In genomic region chr9:4489919-4490704, GRCh38 we compare ENCODE assay signal across 8 cellular contexts. TPM values are rescaled to one million over a fixed set of nuclear protein-coding genes. Genes with fewer than 3 reads are reported as not detected.
DNase-seq lines count a peak whose midpoint lies in the region; ATAC-seq and TF ChIP-seq lines count a peak whose summit lies in the region.

Gene SLC1A1, plus strand, starts transcription at chr9:4490468. Its CDS starts 212 bp downstream, at chr9:4490680.

- H3K4me2 ChIP-seq in IMR-90 (ENCODE audit: low read depth, low read length) = peak within 1 kb of the TSS; percentile 94

- TF ChIP-seq POLR2A in IMR-90 (IDR thresholded peaks at IDR 0.05; ENCODE audit: low read depth, low read length) = no peak

- H3K14ac ChIP-seq in IMR-90 (replicated peaks; ENCODE audit: low read depth, low read length) = no peak within 1 kb of the TSS

- TF ChIP-seq RAD21 in IMR-90 (IDR thresholded peaks at IDR 0.05; ENCODE audit: low read length) = no peak

- H3K27ac ChIP-seq in IMR-90 (ENCODE audit: insufficient read depth, low read length) = no peak within 1 kb of the TSS; the same call in 1 of the 2 replicates
- peak within 1 kb of the TSS; percentile 66 for H3K27ac ChIP-seq in duodenal mucosa (ENCODE audit: low read depth, low read length)
- peak within 1 kb of the TSS; percentile 78 for H3K27ac ChIP-seq in lower lobe of right lung

- H3K4me1 ChIP-seq in IMR-90 (ENCODE audit: control insufficient read depth, insufficient read depth, low read length) = peaks cover 3% of the 10 kb centered on the region; the same call in 1 of the 2 replicates
- peaks cover 3 to 16% of the 10 kb centered on the region in 2 donors for H3K4me1 ChIP-seq in duodenal mucosa (ENCODE audit: control insufficient read depth in 1 of 2, insufficient read depth in 2 of 2, low read length in 2 of 2)
- H3K4me1 ChIP-seq in lower lobe of right lung = peaks cover 18% of the 10 kb centered on the region

- CTCF ChIA-PET in IMR-90 (lab: Yijun Ruan, JAX) = interaction anchor here (0.6 to 1.1 kb wide), 3 partner anchors 15 to 1272 kb away, joined by 3 read pairs; no protein-coding TSS in a partner anchor

- peaks cover 0 to 4% of the 10 kb centered on the region in 2 donors for H3K36me3 Mint-ChIP-seq in stimulated activated naive B cell treated with anti-CD40 and anti-IgM and Interleukin-4, amounts not matched to agents 10 μg/mL and 1 μg/mL and 100 μg/mL, for 72 hours

- no peak within 1 kb of the TSS; the same call in 1 of the 2 replicates for H4K5ac ChIP-seq in IMR-90 (ENCODE audit: low read depth, low read length)

- H3K18ac ChIP-seq in IMR-90 (ENCODE audit: low read depth, low read length) = no peak within 1 kb of the TSS

- peak within 1 kb of the TSS; percentile 90 for H2AFZ ChIP-seq in IMR-90 (replicated peaks; ENCODE audit: low read length, poor library complexity)

- no peak within 1 kb of the TSS for H2BK15ac ChIP-seq in IMR-90 (ENCODE audit: low read depth, low read length)

- H3K9ac ChIP-seq in IMR-90 (ENCODE audit: low read depth, low read length) = peak within 1 kb of the TSS; percentile 81
- peak within 1 kb of the TSS; percentile 70 to 71 for H3K9ac ChIP-seq in duodenal mucosa (ENCODE audit: low read depth in 1 of 2, low read length in 2 of 2)

- H4K8ac ChIP-seq in IMR-90 (ENCODE audit: low read depth in 2 of 2, low read length in 2 of 2) = no peak within 1 kb of the TSS

- TF ChIP-seq CTCF in IMR-90 (conservative IDR thresholded peaks at IDR 0.05; ENCODE audit: low read depth, low read length) (no peak), lower lobe of right lung (IDR thresholded peaks at IDR 0.05) (no peak)

- dilution Hi-C loops in IMR-90 (cut with HindIII; ENCODE audit: low sequenced_read_pairs, unreplicated experiment) = no loop called here

- H3K27ac Mint-ChIP-seq in stimulated activated naive B cell treated with anti-CD40 and anti-IgM and Interleukin-4, amounts not matched to agents 10 μg/mL and 1 μg/mL and 100 μg/mL, for 72 hours = no peak within 1 kb of the TSS

- H3K4me3 Mint-ChIP-seq in stimulated activated naive B cell treated with anti-CD40 and anti-IgM and Interleukin-4, amounts not matched to agents 10 μg/mL and 1 μg/mL and 100 μg/mL, for 72 hours = peak within 1 kb of the TSS; percentile 71 to 72

- no peak within 1 kb of the TSS for H2BK120ac ChIP-seq in IMR-90 (ENCODE audit: low read depth, low read length)

- H3K4me3 ChIP-seq in IMR-90 (ENCODE audit: insufficient read depth, low read depth, low read length) (peak within 1 kb of the TSS; percentile 90), duodenal mucosa (ENCODE audit: low read depth in 1 of 2, low read length in 2 of 2) (peak within 1 kb of the TSS; percentile 88 to 90), lower lobe of right lung (peak within 1 kb of the TSS; percentile 78)

- H3K27me3 ChIP-seq in IMR-90 (ENCODE audit: control insufficient read depth, insufficient read depth, low read length) (peaks cover 18% of the 10 kb centered on the region), duodenal mucosa (ENCODE audit: control insufficient read depth in 1 of 2, insufficient read depth in 2 of 2, low read length in 2 of 2) (no peaks in the 10 kb centered on the region), lower lobe of right lung (ENCODE audit: low read depth) (peaks cover 14% of the 10 kb centered on the region)

- no peaks in the 10 kb centered on the region for H3K9me1 ChIP-seq in IMR-90 (ENCODE audit: insufficient read depth, low read length)

- POLR2A ChIA-PET in IMR-90 (lab: Charles Lee; ENCODE audit: unreplicated experiment) = no interaction called here

- no peak within 1 kb of the TSS for H2BK5ac ChIP-seq in IMR-90 (ENCODE audit: low read depth, low read length, poor library complexity, severe bottlenecking)

- no TSS peak for BruUV-seq in IMR-90 (replicated peaks; lab: Mats Ljungman, UMichigan)

- H3K36me3 ChIP-seq in IMR-90 (ENCODE audit: control insufficient read depth, insufficient read depth, low read length) = no peaks in the 10 kb centered on the region
- no peaks in the 10 kb centered on the region for H3K36me3 ChIP-seq in duodenal mucosa (ENCODE audit: control insufficient read depth in 1 of 2, insufficient read depth in 2 of 2, low read length in 2 of 2)
- H3K36me3 ChIP-seq in lower lobe of right lung = no peaks in the 10 kb centered on the region

- no peaks in the 10 kb centered on the region for H4K20me1 ChIP-seq in IMR-90 (ENCODE audit: insufficient read depth, low read length)

- peaks cover 0 to 3% of the 10 kb centered on the region in 2 donors for H3K9me3 Mint-ChIP-seq in stimulated activated naive B cell treated with anti-CD40 and anti-IgM and Interleukin-4, amounts not matched to agents 10 μg/mL and 1 μg/mL and 100 μg/mL, for 72 hours

- in situ Hi-C loops in IMR-90 (cut with MboI; ENCODE audit: low sequenced_read_pairs) = no loop called here

- H3K9me3 ChIP-seq in IMR-90 (ENCODE audit: control insufficient read depth, insufficient read depth, low read length) = no peaks in the 10 kb centered on the region
- H3K9me3 ChIP-seq in duodenal mucosa (ENCODE audit: control insufficient read depth in 1 of 2, low read length in 2 of 2) = no peaks in the 10 kb centered on the region
- no peaks in the 10 kb centered on the region for H3K9me3 ChIP-seq in lower lobe of right lung

- no peak within 1 kb of the TSS for H2AK5ac ChIP-seq in IMR-90 (ENCODE audit: low read depth, low read length)

- H2BK20ac ChIP-seq in IMR-90 (ENCODE audit: low read depth, low read length) = no peak within 1 kb of the TSS

- H4K91ac ChIP-seq in IMR-90 (ENCODE audit: insufficient read depth, low read depth, low read length) = no peak within 1 kb of the TSS

- DNase-seq in DMS79 treated with DMSO at 0.1 percent for 48 hours (lab: John Stamatoyannopoulos, UW) = peak; percentile 11
- no peak for DNase-seq in DMS79 (lab: John Stamatoyannopoulos, UW)
- DNase-seq in IMR-90 = peak; percentile 21
- peak; percentile 15 for DNase-seq in T-helper 22 cell (ENCODE audit: low read depth)
- peak; percentile 79 for DNase-seq in lower lobe of right lung
- DNase-seq in stimulated activated naive B cell treated with anti-CD40 and anti-IgM and Interleukin-4, amounts not matched to agents 10 μg/mL and 1 μg/mL and 100 μg/mL, for 72 hours = peak; percentile 12

- no peak within 1 kb of the TSS for H3K4ac ChIP-seq in IMR-90 (ENCODE audit: low read depth, low read length)

- intact Hi-C loops in IMR-90 (cut with micrococcal nuclease) = no loop called here
- intact Hi-C loops in lower lobe of right lung (cut with DNase I) = no loop called here

- 2% methylated on average over 34 of the region's 72 CpGs; no CpG with 5 or more reads in 1 of the 2 experiments for WGBS in IMR-90 (ENCODE audit: extremely low coverage in 2 of 2, insufficient read length in 1 of 2), 2 experiments

- peaks cover 8 to 12% of the 10 kb centered on the region in 2 donors for H3K4me1 Mint-ChIP-seq in stimulated activated naive B cell treated with anti-CD40 and anti-IgM and Interleukin-4, amounts not matched to agents 10 μg/mL and 1 μg/mL and 100 μg/mL, for 72 hours

- H3K23ac ChIP-seq in IMR-90 (ENCODE audit: low read depth, low read length) = no peak within 1 kb of the TSS

- no peaks in the 10 kb centered on the region for H3K79me1 ChIP-seq in IMR-90 (ENCODE audit: low read depth in 1 of 2, low read length in 2 of 2)

- H3K56ac ChIP-seq in IMR-90 (ENCODE audit: extremely low read depth, insufficient read depth, low read length) = no peak within 1 kb of the TSS

- no peak within 1 kb of the TSS for H2AK9ac ChIP-seq in IMR-90 (replicated peaks; ENCODE audit: low read depth, low read length, poor library complexity)

- ATAC-seq in GM21717 (IDR thresholded peaks at IDR 0.05; ENCODE audit: unreplicated experiment) (peak; percentile 72), IMR-90 (ENCODE audit: low read depth) (peak; percentile 86), lower lobe of right lung (peak; percentile 90 to 92)
- ATAC-seq in stimulated activated naive B cell treated with anti-CD40 and anti-IgM and Interleukin-4, amounts not matched to agents 10 μg/mL and 1 μg/mL and 100 μg/mL, for 72 hours (replicated peaks) = peak; percentile 62 to 66

- peaks cover 43 to 57% of the 10 kb centered on the region in 2 donors for H3K27me3 Mint-ChIP-seq in stimulated activated naive B cell treated with anti-CD40 and anti-IgM and Interleukin-4, amounts not matched to agents 10 μg/mL and 1 μg/mL and 100 μg/mL, for 72 hours

TF ChIP-seq in IMR-90, 13 proteins besides CTCF, POLR2A, EP300 and RAD21:
- no peak for TF ChIP-seq ELK1 (IDR thresholded peaks at IDR 0.05; ENCODE audit: borderline replicate concordance, low read depth, low read length)
- TF ChIP-seq FOS (IDR thresholded peaks at IDR 0.05; ENCODE audit: low read depth, low read length) = no peak
- no peak for TF ChIP-seq CHD1 (IDR thresholded peaks at IDR 0.05; ENCODE audit: low read depth, low read length)
- TF ChIP-seq SMC3 (IDR thresholded peaks at IDR 0.05; ENCODE audit: low read depth, low read length) = no peak
- no peak for TF ChIP-seq RFX5 (IDR thresholded peaks at IDR 0.05; ENCODE audit: low read depth, low read length)

RNA-seq across cellular contexts. Expression of gene SLC1A1, which starts in this region (rescaled TPM):
- total RNA-seq in IMR-90 (2012; rRNA removed) (3.9 and 4.1 TPM in 2 replicates), lower lobe of right lung (31.4 TPM)
- polyA plus RNA-seq in IMR-90 (2012; rRNA removed) = 1.7 and 2.2 TPM in 2 replicates
- 1.2 and 1.7 TPM in 2 replicates for polyA plus RNA-seq in IMR-90 (2012; cell fraction: cytosol; rRNA removed)
- 0.72 and 2.0 TPM in 2 replicates for polyA plus RNA-seq in IMR-90 (2012; cell fraction: nucleus; rRNA removed; ENCODE audit: low replicate concordance)
